Comparison of ENCODE assay signal across 8 cellular contexts in the genomic region with DNA sequence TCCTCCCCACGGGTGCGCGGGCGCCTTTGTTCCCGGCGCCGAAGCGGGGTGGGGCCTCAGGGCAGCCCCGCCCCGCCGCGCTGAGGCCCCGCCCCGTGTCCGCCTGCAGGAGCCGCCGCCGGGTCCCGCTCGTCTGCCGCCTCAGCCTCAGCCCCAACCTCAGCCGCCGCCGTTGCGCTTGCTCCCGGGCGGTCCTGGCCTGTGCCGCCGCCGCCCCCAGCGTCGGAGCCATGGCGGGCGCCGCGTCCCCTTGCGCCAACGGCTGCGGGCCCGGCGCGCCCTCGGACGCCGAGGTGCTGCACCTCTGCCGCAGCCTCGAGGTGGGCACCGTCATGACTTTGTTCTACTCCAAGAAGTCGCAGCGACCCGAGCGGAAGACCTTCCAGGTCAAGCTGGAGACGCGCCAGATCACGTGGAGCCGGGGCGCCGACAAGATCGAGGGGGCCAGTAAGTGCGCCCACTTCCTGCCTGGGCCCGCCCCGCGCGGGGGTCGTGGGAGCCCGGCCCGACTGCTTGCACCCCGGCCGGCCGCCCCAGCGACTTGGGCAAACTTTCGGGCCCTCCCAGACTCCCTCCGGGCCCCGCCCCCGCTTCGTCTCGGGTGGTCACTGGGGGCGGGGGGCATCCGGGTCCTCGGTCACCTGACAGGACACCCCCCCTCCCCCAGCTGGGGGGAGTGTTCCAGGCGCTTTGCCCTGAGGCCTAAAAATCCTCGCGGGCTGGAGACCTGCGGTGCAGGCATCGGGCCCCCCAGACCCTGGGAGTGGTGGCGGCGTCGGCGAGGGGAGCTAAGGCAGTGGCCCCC. TPM values are rescaled to one million over a fixed set of nuclear protein-coding genes. Genes with fewer than 3 reads are reported as not detected.
DNase-seq lines count a peak whose midpoint lies in the region; ATAC-seq and TF ChIP-seq lines count a peak whose summit lies in the region.

PLCG1 (plus strand) TSS at position 132 of the 805 bp plus-strand sequence; CDS start at position 231, 99 bp downstream.

- H3K4me3 Mint-ChIP-seq in type B pancreatic cell = peak within 1 kb of the TSS; percentile 95

- H3K27ac Mint-ChIP-seq in type B pancreatic cell = peak within 1 kb of the TSS; percentile 93

- H3K9me3 Mint-ChIP-seq in type B pancreatic cell = no peaks in the 10 kb centered on the region

- DNase-seq in GM03348 (ENCODE audit: low spot score) (peak; percentile 96), NAMALWA (ENCODE audit: low spot score) (peak; percentile 79), SW480 (ENCODE audit: low spot score) (peak; percentile 80), adipocyte (ENCODE audit: low read depth) (peak; percentile 88), heart left ventricle (peak; percentile 83 to 91 (median 88)), posterior vena cava (ENCODE audit: low spot score) (peak; percentile 91), type B pancreatic cell (ENCODE audit: extremely low spot score, unreplicated experiment) (peak; percentile 91)

- no peak for TF ChIP-seq CTCF in HEK293 (tag by site-specific recombination; IDR thresholded peaks at IDR 0.05)
- no peak for TF ChIP-seq CTCF in heart left ventricle (IDR thresholded peaks at IDR 0.05)
- TF ChIP-seq CTCF in type B pancreatic cell (conservative IDR thresholded peaks at IDR 0.05) = no peak

- H3K4me1 ChIP-seq in HEK293 (ENCODE audit: control insufficient read depth, insufficient read depth, low read length) (no peaks in the 10 kb centered on the region), adipocyte (ENCODE audit: control insufficient read depth, insufficient read depth, low read length) (peaks cover 26% of the 10 kb centered on the region), heart left ventricle (peaks cover 7 to 59% (median 49%) of the 10 kb centered on the region in 12 donors)

- POLR2A ChIA-PET in HEK293 (lab: Yijun Ruan, JAX) = interaction anchor here (0.5 to 2.1 kb wide), 6 partner anchors 10 to 249 kb away, joined by 3 to 6 read pairs (median 4); no protein-coding TSS in a partner anchor

- H3K4me3 ChIP-seq in HEK293 (ENCODE audit: low read depth, low read length) (peak within 1 kb of the TSS; percentile 88), adipocyte (ENCODE audit: low read length) (peak within 1 kb of the TSS; percentile 88), heart left ventricle (peak within 1 kb of the TSS; percentile 56 to 100 (median 94))

- peak; percentile 49 to 82 (median 72) for ATAC-seq in heart left ventricle

- peak within 1 kb of the TSS; percentile 91 for H3K9ac ChIP-seq in adipocyte (ENCODE audit: low read length)

- 0 to 2% (median 1%) methylated on average over 23 to 89 of the region's 89 CpGs for WGBS in heart left ventricle, 4 donors

- H3K27ac ChIP-seq in HEK293 (ENCODE audit: extremely low read depth, low read depth, low read length) (peak within 1 kb of the TSS; percentile 97), heart left ventricle (peak within 1 kb of the TSS; percentile 89 to 100 (median 98))

- intact Hi-C loops in heart left ventricle (cut with DNase I) (loop anchor here in 7 of 10 donors (2.0 to 10.0 kb wide), 12 partner anchors 35 to 555 kb away; partner anchors contain the start of genes LPIN3 (in 1 of the 7) and ZHX3 (in 1 of the 7)), posterior vena cava (cut with DNase I) (no loop called here)

- H3K27me3 Mint-ChIP-seq in type B pancreatic cell = no peaks in the 10 kb centered on the region

- no peaks in the 10 kb centered on the region for H3K9me3 ChIP-seq in HEK293 (ENCODE audit: control insufficient read depth, insufficient read depth, low read depth, low read length)
- H3K9me3 ChIP-seq in adipocyte (ENCODE audit: control insufficient read depth, low read length) = no peaks in the 10 kb centered on the region
- no peaks in the 10 kb centered on the region for H3K9me3 ChIP-seq in heart left ventricle

- H3K36me3 ChIP-seq in HEK293 (ENCODE audit: control insufficient read depth in 2 of 2, insufficient read depth in 1 of 2, low read length in 2 of 2) (peaks cover 0 to 30% of the 10 kb centered on the region in 2 experiments; a peak in 1 of 3 replicates), adipocyte (ENCODE audit: control insufficient read depth, insufficient read depth, low read length, severe bottlenecking) (no peaks in the 10 kb centered on the region), heart left ventricle (no peaks in the 10 kb centered on the region)

- H3K27me3 ChIP-seq in adipocyte (replicated peaks; ENCODE audit: control insufficient read depth, insufficient read depth, low read length) = no peaks in the 10 kb centered on the region
- peaks cover 0 to 4% (median 0%) of the 10 kb centered on the region in 9 donors for H3K27me3 ChIP-seq in heart left ventricle

- peaks cover 10% of the 10 kb centered on the region for H3K36me3 Mint-ChIP-seq in type B pancreatic cell

- H3K4me1 Mint-ChIP-seq in type B pancreatic cell (ENCODE audit: unreplicated experiment) = peaks cover 62% of the 10 kb centered on the region

- CTCF ChIA-PET in HEK293 (lab: Yijun Ruan, JAX) = interaction anchor here (1.1 to 5.1 kb wide), 2 partner anchors 15 to 203 kb away, joined by 5 to 39 read pairs; partner anchors contain the start of gene LPIN3

- TF ChIP-seq POLR2A in heart left ventricle (IDR thresholded peaks at IDR 0.05) = peak in 1 of 2 donors; percentile 26

TF ChIP-seq in HEK293, 187 proteins besides CTCF, POLR2A, EP300 and RAD21 (continues in another document):
- no peak for TF ChIP-seq ZFP41 (tag by site-specific recombination; IDR thresholded peaks at IDR 0.05; ENCODE audit: borderline replicate concordance)
- TF ChIP-seq ZNF335 (tag by site-specific recombination; conservative IDR thresholded peaks at IDR 0.05) = peak; percentile 97
- TF ChIP-seq ZNF2 (tag by site-specific recombination; IDR thresholded peaks at IDR 0.05) = no peak
- no peak for TF ChIP-seq AEBP2 (tag by site-specific recombination; IDR thresholded peaks at IDR 0.05; ENCODE audit: borderline replicate concordance)
- TF ChIP-seq ZFP37 (tag by site-specific recombination; IDR thresholded peaks at IDR 0.05) = no peak
- no peak for TF ChIP-seq ZNF274 (IDR thresholded peaks at IDR 0.05; ENCODE audit: low read length)
- TF ChIP-seq ZNF274 (tag by site-specific recombination; IDR thresholded peaks at IDR 0.05; ENCODE audit: borderline replicate concordance) = no peak
- TF ChIP-seq ZNF785 (tag by site-specific recombination; IDR thresholded peaks at IDR 0.05) = no peak
- no peak for TF ChIP-seq ZNF248 (tag by site-specific recombination; IDR thresholded peaks at IDR 0.05)
- no peak for TF ChIP-seq ZNF488 (tag by site-specific recombination; IDR thresholded peaks at IDR 0.05)
- 0 out of 2 replicates have a peak, but pooled peaks have one; percentile 27 for TF ChIP-seq TCF7L2 (IDR thresholded peaks at IDR 0.05; ENCODE audit: borderline replicate concordance, low read depth, low read length)
- no peak for TF ChIP-seq ZFP3 (tag by site-specific recombination; IDR thresholded peaks at IDR 0.05; ENCODE audit: low read depth)
- no peak for TF ChIP-seq ZNF555 (tag by site-specific recombination; conservative IDR thresholded peaks at IDR 0.05)
- no peak for TF ChIP-seq ZNF624 (tag by site-specific recombination; IDR thresholded peaks at IDR 0.05)
- TF ChIP-seq ZNF48 (tag by site-specific recombination; IDR thresholded peaks at IDR 0.05) = no peak
- TF ChIP-seq, protein P1, sequence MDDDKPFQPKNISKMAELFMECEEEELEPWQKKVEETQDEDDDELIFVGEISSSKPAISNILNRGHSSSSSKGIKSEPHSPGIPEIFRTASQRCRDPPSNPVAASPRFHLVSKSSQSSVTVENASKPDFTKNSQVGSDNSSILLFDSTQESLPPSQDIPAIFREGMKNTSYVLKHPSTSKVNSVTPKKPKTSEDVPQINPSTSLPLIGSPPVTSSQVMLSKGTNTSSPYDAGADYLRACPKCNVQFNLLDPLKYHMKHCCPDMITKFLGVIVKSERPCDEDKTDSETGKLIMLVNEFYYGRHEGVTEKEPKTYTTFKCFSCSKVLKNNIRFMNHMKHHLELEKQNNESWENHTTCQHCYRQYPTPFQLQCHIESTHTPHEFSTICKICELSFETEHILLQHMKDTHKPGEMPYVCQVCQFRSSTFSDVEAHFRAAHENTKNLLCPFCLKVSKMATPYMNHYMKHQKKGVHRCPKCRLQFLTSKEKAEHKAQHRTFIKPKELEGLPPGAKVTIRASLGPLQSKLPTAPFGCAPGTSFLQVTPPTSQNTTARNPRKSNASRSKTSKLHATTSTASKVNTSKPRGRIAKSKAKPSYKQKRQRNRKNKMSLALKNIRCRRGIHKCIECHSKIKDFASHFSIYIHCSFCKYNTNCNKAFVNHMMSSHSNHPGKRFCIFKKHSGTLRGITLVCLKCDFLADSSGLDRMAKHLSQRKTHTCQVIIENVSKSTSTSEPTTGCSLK (tag by site-specific recombination; IDR thresholded peaks at IDR 0.05) = no peak
- no peak for TF ChIP-seq ZNF664 (tag by site-specific recombination; IDR thresholded peaks at IDR 0.05)
- TF ChIP-seq WT1 (tag by site-specific recombination; IDR thresholded peaks at IDR 0.05) = peak; percentile 24; the same call in 1 of the 2 replicates
- TF ChIP-seq ZNF548 (tag by site-specific recombination; IDR thresholded peaks at IDR 0.05) = no peak
- no peak for TF ChIP-seq RBAK (tag by site-specific recombination; IDR thresholded peaks at IDR 0.05)
- TF ChIP-seq ZNF571 (tag by site-specific recombination; IDR thresholded peaks at IDR 0.05) = no peak

RNA-seq across cellular contexts. Expression of gene PLCG1, which starts in this region (rescaled TPM):
- total RNA-seq in heart left ventricle (10 to 100 TPM; 32.5 to 72.2 (median 55.9) TPM), posterior vena cava (10 to 100 TPM; 81.0 to 83.0 TPM), type B pancreatic cell (ENCODE audit: low replicate concordance) (78.9 and 241 TPM in 2 replicates)
- polyA plus RNA-seq in heart left ventricle = 10 to 100 TPM; 37.9 to 44.9 TPM

Comparison
In these comparisons a context has a peak if more than half of its experiments do, and no peak if none do; other contexts are left out.
1. Peak in every context shown above with its lines: DNase-seq, ATAC-seq, H3K4me3 ChIP-seq and H3K27ac ChIP-seq.
2. intact Hi-C loops: an anchor here in heart left ventricle (2.0 to 10.0 kb wide); none called in posterior vena cava.